22 cellular contexts compared by ENCODE assay signal in the genomic region with DNA sequence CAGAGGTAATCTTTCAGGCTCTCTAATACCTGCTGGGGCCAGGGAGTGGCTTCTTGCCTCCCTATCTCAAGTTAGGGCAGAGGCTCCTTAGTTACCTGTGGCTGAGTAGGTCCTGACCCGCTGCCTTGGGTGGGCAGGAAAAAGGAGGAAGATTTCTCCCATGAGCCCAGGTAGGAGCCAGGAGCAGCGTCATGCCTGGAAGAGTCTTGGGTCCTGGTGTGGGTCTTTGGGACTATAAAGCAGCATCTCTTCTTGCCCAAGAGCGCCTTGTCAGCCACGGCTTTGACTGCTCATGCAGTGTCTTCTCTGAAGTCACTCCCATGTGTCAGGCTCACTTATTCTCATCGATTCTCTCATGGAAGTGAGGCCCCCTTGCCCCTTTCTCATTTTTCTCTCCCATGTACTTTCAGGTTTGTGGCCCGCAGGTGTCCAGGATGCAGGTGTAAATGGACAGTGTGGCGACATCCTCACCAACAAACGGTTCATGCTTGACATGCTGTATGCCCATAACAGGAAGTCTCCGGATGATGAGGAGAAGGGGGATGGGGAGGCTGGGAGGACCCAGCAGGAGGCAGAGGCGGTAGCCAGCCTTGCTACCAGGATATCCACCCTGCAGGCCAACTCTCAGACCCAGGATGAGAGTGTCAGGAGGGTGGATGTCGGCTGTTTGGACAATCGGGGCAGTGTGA.
"Had no signal": no experiment of that assay in that cellular context is flagged by ENCODE, and none has a peak within 500 bp of the region (broad histone marks: within the 10 kb centered on the region; RNA-seq: fewer than 3 reads in every experiment).

No MANE protein-coding gene starts in this region.

- H2AFZ ChIP-seq: parathyroid adenoma had no signal

- H3K79me2 ChIP-seq: parathyroid adenoma had no signal

- H3K4me3 Mint-ChIP-seq: effector memory CD8-positive, alpha-beta T cell; memory B cell; mesothelial cell of epicardium; naive B cell; natural killer cell treated with Interleukin-12 subunit alpha and Interleukin-12 subunit beta and Interleukin-15 and Interleukin-18, amount 100 ng/mL, for 72 hours; neural crest cell had no signal

- H3K36me3 Mint-ChIP-seq: memory B cell; mesothelial cell of epicardium; naive B cell; natural killer cell treated with Interleukin-12 subunit alpha and Interleukin-12 subunit beta and Interleukin-15 and Interleukin-18, amount 100 ng/mL, for 72 hours had no signal

- H3K27me3 Mint-ChIP-seq: progenitor cell of endocrine pancreas had no signal

- H3K27ac Mint-ChIP-seq: effector memory CD8-positive, alpha-beta T cell; memory B cell; mesothelial cell of epicardium; naive B cell; natural killer cell treated with Interleukin-12 subunit alpha and Interleukin-12 subunit beta and Interleukin-15 and Interleukin-18, amount 100 ng/mL, for 72 hours; progenitor cell of endocrine pancreas had no signal

- H3K9me3 ChIP-seq: mucosa of descending colon, neutrophil, right lobe of liver, thoracic aorta, tibial nerve, upper lobe of left lung had no signal

- ATAC-seq: effector memory CD8-positive, alpha-beta T cell; mucosa of descending colon; right lobe of liver had no signal

- H3K36me3 ChIP-seq: neutrophil, right lobe of liver, thoracic aorta, upper lobe of left lung had no signal

- H3K4me3 ChIP-seq: lung, mucosa of descending colon, right lobe of liver, thoracic aorta, tibial nerve, upper lobe of left lung had no signal

- H3K4me1 ChIP-seq: parathyroid adenoma, right lobe of liver, tibial nerve, upper lobe of left lung had no signal

- H3K9me3 Mint-ChIP-seq: effector memory CD8-positive, alpha-beta T cell; memory B cell; mesothelial cell of epicardium; naive B cell; natural killer cell treated with Interleukin-12 subunit alpha and Interleukin-12 subunit beta and Interleukin-15 and Interleukin-18, amount 100 ng/mL, for 72 hours; neural crest cell had no signal

- DNase-seq: cortex of kidney; effector memory CD8-positive, alpha-beta T cell; hypothalamus; mucosa of descending colon; naive B cell; right lobe of liver; small intestine; stimulated activated CD4-positive, alpha-beta T cell treated with anti-CD3 and anti-CD28 coated beads, Interleukin-15, amount 100 ng/mL, for 24 hours; stimulated activated CD4-positive, alpha-beta T cell treated with anti-CD3 and anti-CD28 coated beads, Interleukin-2, amount 100 ng/mL, for 48 hours; stimulated activated CD8-positive, alpha-beta memory T cell treated with anti-CD3 and anti-CD28 coated beads, Interleukin-4, amount 100 ng/mL, for 48 hours; stimulated activated naive CD4-positive, alpha-beta T cell treated with Interleukin-2 at 50 U/mL for 16 hours; upper lobe of left lung had no signal

- H3K27ac ChIP-seq: neutrophil, parathyroid adenoma, right lobe of liver, thoracic aorta, tibial nerve, upper lobe of left lung had no signal

- H3K4me1 Mint-ChIP-seq: memory B cell, mesothelial cell of epicardium, naive B cell had no signal
